Comparison of ENCODE assay signal across 1 cellular context in the genomic region with DNA sequence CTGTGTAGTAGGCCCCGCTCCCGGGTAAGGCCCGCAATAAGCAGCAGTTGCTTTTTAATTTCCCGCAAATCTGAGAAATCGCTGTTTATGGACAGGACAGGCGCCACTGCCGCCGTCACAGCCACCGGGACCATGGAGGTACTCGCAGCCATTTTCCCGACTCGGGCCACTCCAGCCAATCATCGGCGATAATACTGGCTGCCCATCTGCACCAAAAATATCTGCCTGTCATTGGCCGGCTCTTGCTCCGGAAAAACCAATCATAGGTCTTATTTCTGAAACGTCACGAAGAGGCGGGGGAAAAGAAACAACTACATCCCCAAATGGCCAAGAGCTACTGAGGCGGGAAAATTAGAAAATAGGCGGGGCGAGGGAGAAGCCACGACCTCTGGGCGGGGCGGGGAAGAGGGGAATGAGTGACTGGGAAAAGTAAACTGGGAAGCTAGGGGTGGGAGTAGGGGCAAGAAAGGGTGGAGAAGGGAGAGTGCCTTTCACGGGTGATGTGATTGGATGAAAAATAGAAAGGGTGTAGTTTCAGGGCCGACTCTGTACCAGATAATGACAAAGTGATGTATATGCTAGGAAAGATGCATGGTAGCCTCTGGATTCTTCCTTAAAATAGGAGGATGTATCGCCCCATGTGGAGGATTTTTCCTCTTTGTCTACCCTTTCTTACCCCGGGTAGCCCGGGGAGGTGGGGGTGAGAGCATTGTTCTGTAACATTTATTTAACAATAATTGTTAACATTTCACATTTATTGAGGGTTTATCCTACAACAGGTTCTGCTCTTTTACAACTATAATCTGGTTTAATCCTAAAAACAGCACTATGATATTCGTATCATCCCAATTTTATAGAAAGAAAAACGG.
A peak's percentile ranks its signal among the peaks of the same experiment; 100 is the strongest.
TF ChIP-seq lines count a peak whose summit lies in the region.

A gene with protein sequence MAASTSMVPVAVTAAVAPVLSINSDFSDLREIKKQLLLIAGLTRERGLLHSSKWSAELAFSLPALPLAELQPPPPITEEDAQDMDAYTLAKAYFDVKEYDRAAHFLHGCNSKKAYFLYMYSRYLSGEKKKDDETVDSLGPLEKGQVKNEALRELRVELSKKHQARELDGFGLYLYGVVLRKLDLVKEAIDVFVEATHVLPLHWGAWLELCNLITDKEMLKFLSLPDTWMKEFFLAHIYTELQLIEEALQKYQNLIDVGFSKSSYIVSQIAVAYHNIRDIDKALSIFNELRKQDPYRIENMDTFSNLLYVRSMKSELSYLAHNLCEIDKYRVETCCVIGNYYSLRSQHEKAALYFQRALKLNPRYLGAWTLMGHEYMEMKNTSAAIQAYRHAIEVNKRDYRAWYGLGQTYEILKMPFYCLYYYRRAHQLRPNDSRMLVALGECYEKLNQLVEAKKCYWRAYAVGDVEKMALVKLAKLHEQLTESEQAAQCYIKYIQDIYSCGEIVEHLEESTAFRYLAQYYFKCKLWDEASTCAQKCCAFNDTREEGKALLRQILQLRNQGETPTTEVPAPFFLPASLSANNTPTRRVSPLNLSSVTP (minus strand): TSS at position 163 of the 869 bp plus-strand sequence. CDS start 11 bp downstream, at position 152.

TF ChIP-seq in HepG2, 621 proteins besides CTCF, POLR2A, EP300 and RAD21 (continued from another document and continues in another):
- TF ChIP-seq, protein P1, sequence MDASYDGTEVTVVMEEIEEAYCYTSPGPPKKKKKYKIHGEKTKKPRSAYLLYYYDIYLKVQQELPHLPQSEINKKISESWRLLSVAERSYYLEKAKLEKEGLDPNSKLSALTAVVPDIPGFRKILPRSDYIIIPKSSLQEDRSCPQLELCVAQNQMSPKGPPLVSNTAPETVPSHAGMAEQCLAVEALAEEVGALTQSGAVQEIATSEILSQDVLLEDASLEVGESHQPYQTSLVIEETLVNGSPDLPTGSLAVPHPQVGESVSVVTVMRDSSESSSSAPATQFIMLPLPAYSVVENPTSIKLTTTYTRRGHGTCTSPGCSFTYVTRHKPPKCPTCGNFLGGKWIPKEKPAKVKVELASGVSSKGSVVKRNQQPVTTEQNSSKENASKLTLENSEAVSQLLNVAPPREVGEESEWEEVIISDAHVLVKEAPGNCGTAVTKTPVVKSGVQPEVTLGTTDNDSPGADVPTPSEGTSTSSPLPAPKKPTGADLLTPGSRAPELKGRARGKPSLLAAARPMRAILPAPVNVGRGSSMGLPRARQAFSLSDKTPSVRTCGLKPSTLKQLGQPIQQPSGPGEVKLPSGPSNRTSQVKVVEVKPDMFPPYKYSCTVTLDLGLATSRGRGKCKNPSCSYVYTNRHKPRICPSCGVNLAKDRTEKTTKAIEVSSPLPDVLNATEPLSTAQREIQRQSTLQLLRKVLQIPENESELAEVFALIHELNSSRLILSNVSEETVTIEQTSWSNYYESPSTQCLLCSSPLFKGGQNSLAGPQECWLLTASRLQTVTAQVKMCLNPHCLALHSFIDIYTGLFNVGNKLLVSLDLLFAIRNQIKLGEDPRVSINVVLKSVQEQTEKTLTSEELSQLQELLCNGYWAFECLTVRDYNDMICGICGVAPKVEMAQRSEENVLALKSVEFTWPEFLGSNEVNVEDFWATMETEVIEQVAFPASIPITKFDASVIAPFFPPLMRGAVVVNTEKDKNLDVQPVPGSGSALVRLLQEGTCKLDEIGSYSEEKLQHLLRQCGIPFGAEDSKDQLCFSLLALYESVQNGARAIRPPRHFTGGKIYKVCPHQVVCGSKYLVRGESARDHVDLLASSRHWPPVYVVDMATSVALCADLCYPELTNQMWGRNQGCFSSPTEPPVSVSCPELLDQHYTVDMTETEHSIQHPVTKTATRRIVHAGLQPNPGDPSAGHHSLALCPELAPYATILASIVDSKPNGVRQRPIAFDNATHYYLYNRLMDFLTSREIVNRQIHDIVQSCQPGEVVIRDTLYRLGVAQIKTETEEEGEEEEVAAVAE (CRISPR knock-in tag; IDR thresholded peaks at IDR 0.05; ENCODE audit: borderline replicate concordance) = peak; percentile 100
- TF ChIP-seq CENPT (CRISPR knock-in tag; IDR thresholded peaks at IDR 0.05; ENCODE audit: low read depth) (no peak), ZSCAN22 (CRISPR knock-in tag; IDR thresholded peaks at IDR 0.05) (no peak), RBAK (CRISPR knock-in tag; IDR thresholded peaks at IDR 0.05) (no peak), ZNF616 (CRISPR knock-in tag; IDR thresholded peaks at IDR 0.05; ENCODE audit: low read depth) (no peak), NR2F2 (IDR thresholded peaks at IDR 0.05; ENCODE audit: borderline replicate concordance, low read depth) (0 out of 2 replicates have a peak, but pooled peaks have one; percentile 24), KDM5B (CRISPR knock-in tag; IDR thresholded peaks at IDR 0.05; ENCODE audit: borderline replicate concordance) (peak; percentile 42; the same call in 1 of the 2 replicates), TEAD2 (CRISPR knock-in tag; IDR thresholded peaks at IDR 0.05) (no peak), KAT7 (CRISPR knock-in tag; IDR thresholded peaks at IDR 0.05; ENCODE audit: borderline replicate concordance) (no peak; the same call in 1 of the 2 replicates), BCL6 (CRISPR knock-in tag; IDR thresholded peaks at IDR 0.05) (0 out of 2 replicates have a peak, but pooled peaks have one; percentile 13), ZNF792 (CRISPR knock-in tag; IDR thresholded peaks at IDR 0.05) (no peak)
- TF ChIP-seq, protein P2, sequence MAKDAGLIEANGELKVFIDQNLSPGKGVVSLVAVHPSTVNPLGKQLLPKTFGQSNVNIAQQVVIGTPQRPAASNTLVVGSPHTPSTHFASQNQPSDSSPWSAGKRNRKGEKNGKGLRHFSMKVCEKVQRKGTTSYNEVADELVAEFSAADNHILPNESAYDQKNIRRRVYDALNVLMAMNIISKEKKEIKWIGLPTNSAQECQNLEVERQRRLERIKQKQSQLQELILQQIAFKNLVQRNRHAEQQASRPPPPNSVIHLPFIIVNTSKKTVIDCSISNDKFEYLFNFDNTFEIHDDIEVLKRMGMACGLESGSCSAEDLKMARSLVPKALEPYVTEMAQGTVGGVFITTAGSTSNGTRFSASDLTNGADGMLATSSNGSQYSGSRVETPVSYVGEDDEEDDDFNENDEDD (CRISPR knock-in tag; IDR thresholded peaks at IDR 0.05; ENCODE audit: borderline replicate concordance) = peak; percentile 99
- TF ChIP-seq, protein P3, sequence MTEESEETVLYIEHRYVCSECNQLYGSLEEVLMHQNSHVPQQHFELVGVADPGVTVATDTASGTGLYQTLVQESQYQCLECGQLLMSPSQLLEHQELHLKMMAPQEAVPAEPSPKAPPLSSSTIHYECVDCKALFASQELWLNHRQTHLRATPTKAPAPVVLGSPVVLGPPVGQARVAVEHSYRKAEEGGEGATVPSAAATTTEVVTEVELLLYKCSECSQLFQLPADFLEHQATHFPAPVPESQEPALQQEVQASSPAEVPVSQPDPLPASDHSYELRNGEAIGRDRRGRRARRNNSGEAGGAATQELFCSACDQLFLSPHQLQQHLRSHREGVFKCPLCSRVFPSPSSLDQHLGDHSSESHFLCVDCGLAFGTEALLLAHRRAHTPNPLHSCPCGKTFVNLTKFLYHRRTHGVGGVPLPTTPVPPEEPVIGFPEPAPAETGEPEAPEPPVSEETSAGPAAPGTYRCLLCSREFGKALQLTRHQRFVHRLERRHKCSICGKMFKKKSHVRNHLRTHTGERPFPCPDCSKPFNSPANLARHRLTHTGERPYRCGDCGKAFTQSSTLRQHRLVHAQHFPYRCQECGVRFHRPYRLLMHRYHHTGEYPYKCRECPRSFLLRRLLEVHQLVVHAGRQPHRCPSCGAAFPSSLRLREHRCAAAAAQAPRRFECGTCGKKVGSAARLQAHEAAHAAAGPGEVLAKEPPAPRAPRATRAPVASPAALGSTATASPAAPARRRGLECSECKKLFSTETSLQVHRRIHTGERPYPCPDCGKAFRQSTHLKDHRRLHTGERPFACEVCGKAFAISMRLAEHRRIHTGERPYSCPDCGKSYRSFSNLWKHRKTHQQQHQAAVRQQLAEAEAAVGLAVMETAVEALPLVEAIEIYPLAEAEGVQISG (CRISPR knock-in tag; IDR thresholded peaks at IDR 0.05) = peak; percentile 54
- TF ChIP-seq, protein P4, sequence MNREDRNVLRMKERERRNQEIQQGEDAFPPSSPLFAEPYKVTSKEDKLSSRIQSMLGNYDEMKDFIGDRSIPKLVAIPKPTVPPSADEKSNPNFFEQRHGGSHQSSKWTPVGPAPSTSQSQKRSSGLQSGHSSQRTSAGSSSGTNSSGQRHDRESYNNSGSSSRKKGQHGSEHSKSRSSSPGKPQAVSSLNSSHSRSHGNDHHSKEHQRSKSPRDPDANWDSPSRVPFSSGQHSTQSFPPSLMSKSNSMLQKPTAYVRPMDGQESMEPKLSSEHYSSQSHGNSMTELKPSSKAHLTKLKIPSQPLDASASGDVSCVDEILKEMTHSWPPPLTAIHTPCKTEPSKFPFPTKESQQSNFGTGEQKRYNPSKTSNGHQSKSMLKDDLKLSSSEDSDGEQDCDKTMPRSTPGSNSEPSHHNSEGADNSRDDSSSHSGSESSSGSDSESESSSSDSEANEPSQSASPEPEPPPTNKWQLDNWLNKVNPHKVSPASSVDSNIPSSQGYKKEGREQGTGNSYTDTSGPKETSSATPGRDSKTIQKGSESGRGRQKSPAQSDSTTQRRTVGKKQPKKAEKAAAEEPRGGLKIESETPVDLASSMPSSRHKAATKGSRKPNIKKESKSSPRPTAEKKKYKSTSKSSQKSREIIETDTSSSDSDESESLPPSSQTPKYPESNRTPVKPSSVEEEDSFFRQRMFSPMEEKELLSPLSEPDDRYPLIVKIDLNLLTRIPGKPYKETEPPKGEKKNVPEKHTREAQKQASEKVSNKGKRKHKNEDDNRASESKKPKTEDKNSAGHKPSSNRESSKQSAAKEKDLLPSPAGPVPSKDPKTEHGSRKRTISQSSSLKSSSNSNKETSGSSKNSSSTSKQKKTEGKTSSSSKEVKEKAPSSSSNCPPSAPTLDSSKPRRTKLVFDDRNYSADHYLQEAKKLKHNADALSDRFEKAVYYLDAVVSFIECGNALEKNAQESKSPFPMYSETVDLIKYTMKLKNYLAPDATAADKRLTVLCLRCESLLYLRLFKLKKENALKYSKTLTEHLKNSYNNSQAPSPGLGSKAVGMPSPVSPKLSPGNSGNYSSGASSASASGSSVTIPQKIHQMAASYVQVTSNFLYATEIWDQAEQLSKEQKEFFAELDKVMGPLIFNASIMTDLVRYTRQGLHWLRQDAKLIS (CRISPR knock-in tag; IDR thresholded peaks at IDR 0.05) = no peak
- TF ChIP-seq, protein P5, sequence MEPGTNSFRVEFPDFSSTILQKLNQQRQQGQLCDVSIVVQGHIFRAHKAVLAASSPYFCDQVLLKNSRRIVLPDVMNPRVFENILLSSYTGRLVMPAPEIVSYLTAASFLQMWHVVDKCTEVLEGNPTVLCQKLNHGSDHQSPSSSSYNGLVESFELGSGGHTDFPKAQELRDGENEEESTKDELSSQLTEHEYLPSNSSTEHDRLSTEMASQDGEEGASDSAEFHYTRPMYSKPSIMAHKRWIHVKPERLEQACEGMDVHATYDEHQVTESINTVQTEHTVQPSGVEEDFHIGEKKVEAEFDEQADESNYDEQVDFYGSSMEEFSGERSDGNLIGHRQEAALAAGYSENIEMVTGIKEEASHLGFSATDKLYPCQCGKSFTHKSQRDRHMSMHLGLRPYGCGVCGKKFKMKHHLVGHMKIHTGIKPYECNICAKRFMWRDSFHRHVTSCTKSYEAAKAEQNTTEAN (CRISPR knock-in tag; conservative IDR thresholded peaks at IDR 0.05) = 0 out of 2 replicates have a peak, but pooled peaks have one; percentile 32
- TF ChIP-seq, protein P6, sequence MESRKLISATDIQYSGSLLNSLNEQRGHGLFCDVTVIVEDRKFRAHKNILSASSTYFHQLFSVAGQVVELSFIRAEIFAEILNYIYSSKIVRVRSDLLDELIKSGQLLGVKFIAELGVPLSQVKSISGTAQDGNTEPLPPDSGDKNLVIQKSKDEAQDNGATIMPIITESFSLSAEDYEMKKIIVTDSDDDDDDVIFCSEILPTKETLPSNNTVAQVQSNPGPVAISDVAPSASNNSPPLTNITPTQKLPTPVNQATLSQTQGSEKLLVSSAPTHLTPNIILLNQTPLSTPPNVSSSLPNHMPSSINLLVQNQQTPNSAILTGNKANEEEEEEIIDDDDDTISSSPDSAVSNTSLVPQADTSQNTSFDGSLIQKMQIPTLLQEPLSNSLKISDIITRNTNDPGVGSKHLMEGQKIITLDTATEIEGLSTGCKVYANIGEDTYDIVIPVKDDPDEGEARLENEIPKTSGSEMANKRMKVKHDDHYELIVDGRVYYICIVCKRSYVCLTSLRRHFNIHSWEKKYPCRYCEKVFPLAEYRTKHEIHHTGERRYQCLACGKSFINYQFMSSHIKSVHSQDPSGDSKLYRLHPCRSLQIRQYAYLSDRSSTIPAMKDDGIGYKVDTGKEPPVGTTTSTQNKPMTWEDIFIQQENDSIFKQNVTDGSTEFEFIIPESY (CRISPR knock-in tag; IDR thresholded peaks at IDR 0.05) = no peak
- TF ChIP-seq, protein P7, sequence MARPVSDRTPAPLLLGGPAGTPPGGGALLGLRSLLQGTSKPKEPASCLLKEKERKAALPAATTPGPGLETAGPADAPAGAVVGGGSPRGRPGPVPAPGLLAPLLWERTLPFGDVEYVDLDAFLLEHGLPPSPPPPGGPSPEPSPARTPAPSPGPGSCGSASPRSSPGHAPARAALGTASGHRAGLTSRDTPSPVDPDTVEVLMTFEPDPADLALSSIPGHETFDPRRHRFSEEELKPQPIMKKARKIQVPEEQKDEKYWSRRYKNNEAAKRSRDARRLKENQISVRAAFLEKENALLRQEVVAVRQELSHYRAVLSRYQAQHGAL (CRISPR knock-in tag; IDR thresholded peaks at IDR 0.05; ENCODE audit: not compliant biosample characterization) = no peak
- TF ChIP-seq, protein P8, sequence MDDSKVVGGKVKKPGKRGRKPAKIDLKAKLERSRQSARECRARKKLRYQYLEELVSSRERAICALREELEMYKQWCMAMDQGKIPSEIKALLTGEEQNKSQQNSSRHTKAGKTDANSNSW (CRISPR knock-in tag; IDR thresholded peaks at IDR 0.05; ENCODE audit: borderline replicate concordance) = no peak
